In the genomic region with DNA sequence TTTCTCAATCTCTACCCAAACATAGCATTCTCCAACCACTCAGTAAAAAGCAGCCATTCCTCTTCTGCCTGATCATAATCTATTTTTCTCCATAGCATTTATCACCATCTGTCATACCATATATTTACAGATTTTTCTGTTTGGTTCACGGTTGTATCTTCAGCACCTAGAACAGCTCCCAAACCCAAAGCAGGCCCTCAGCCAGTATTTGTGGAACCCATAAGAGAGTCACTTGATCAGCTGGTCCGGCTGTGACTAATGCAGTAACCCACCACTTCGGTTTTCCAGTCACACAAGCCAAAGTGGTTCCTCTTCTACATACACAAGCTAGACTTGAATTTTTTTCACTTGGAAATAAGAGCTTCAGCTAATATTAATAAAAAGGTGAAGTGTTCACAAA, we compare ENCODE assay signal across 1 cellular context.
TF ChIP-seq lines count a peak whose summit lies in the region.

No MANE protein-coding gene starts in this region.

TF ChIP-seq in GM12878, 131 proteins besides CTCF, POLR2A, EP300 and RAD21:
- TF ChIP-seq, protein P1, sequence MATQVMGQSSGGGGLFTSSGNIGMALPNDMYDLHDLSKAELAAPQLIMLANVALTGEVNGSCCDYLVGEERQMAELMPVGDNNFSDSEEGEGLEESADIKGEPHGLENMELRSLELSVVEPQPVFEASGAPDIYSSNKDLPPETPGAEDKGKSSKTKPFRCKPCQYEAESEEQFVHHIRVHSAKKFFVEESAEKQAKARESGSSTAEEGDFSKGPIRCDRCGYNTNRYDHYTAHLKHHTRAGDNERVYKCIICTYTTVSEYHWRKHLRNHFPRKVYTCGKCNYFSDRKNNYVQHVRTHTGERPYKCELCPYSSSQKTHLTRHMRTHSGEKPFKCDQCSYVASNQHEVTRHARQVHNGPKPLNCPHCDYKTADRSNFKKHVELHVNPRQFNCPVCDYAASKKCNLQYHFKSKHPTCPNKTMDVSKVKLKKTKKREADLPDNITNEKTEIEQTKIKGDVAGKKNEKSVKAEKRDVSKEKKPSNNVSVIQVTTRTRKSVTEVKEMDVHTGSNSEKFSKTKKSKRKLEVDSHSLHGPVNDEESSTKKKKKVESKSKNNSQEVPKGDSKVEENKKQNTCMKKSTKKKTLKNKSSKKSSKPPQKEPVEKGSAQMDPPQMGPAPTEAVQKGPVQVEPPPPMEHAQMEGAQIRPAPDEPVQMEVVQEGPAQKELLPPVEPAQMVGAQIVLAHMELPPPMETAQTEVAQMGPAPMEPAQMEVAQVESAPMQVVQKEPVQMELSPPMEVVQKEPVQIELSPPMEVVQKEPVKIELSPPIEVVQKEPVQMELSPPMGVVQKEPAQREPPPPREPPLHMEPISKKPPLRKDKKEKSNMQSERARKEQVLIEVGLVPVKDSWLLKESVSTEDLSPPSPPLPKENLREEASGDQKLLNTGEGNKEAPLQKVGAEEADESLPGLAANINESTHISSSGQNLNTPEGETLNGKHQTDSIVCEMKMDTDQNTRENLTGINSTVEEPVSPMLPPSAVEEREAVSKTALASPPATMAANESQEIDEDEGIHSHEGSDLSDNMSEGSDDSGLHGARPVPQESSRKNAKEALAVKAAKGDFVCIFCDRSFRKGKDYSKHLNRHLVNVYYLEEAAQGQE (IDR thresholded peaks at IDR 0.05; ENCODE audit: low read depth, low read length): peak; percentile 60; the same call in 1 of the 2 replicates
- TF ChIP-seq MTA3 (IDR thresholded peaks at IDR 0.05; ENCODE audit: borderline replicate concordance, low read length): no peak
